In genomic region chr9:89484475-89485404, GRCh38 we compare ENCODE assay signal across 10 cellular contexts. TPM values are rescaled to one million over a fixed set of nuclear protein-coding genes. Genes with fewer than 3 reads are reported as not detected.
DNase-seq lines count a peak whose midpoint lies in the region; ATAC-seq and TF ChIP-seq lines count a peak whose summit lies in the region.
"Had no signal": no experiment of that assay in that cellular context is flagged by ENCODE, and none has a peak within 500 bp of the region (broad histone marks: within the 10 kb centered on the region; RNA-seq: fewer than 3 reads in every experiment).

No MANE protein-coding gene starts in this region.

- H3K9me3 ChIP-seq in MG63 = no peaks in the 10 kb centered on the region
- H3K9me3 ChIP-seq: vagina had no signal

- in situ Hi-C loops in G401 (cut with HindIII; ENCODE audit: low sequenced_read_pairs) = no loop called here

- peak overlapping the region; percentile 88 for H3K27ac Mint-ChIP-seq in T-helper 2 cell treated with Interferon-gamma antibody and Interleukin-4, amounts not matched to agents 5 μg/mL and 100 μg/mL, for 36 hours

- peak overlapping the region; percentile 67 for H3K4me3 ChIP-seq in GM06990 (replicated peaks; ENCODE audit: low read depth, low read length)
- no peak overlapping the region for H3K4me3 ChIP-seq in kidney epithelial cell (ENCODE audit: low read depth, low read length)
- H3K4me3 ChIP-seq in MG63 = no peak overlapping the region

- H3K27me3 Mint-ChIP-seq in T-helper 2 cell treated with Interferon-gamma antibody and Interleukin-4, amounts not matched to agents 5 μg/mL and 100 μg/mL, for 36 hours (ENCODE audit: low read depth) = no peaks in the 10 kb centered on the region

- peak overlapping the region; percentile 89 for H3K4me3 Mint-ChIP-seq in T-helper 2 cell treated with Interferon-gamma antibody and Interleukin-4, amounts not matched to agents 5 μg/mL and 100 μg/mL, for 36 hours

- peaks cover 81% of the 10 kb centered on the region for H3K4me1 Mint-ChIP-seq in T-helper 2 cell treated with Interferon-gamma antibody and Interleukin-4, amounts not matched to agents 5 μg/mL and 100 μg/mL, for 36 hours (ENCODE audit: low read depth)

- H3K36me3 Mint-ChIP-seq in T-helper 2 cell treated with Interferon-gamma antibody and Interleukin-4, amounts not matched to agents 5 μg/mL and 100 μg/mL, for 36 hours (ENCODE audit: low read depth) = peaks cover 71% of the 10 kb centered on the region

- DNase-seq in GM06990 (ENCODE audit: extremely low read depth, insufficient read length) (peak; percentile 60), kidney epithelial cell (ENCODE audit: low read depth) (peak; percentile 66), MG63 (no peak), NCI-H526 (lab: John Stamatoyannopoulos, UW) (no peak), CD1c-positive myeloid dendritic cell (ENCODE audit: extremely low spot score) (no peak), G401 (ENCODE audit: low spot score) (no peak)
- DNase-seq in T-helper 2 cell treated with Interferon-gamma antibody and Interleukin-4, amounts not matched to agents 5 μg/mL and 100 μg/mL, for 36 hours (ENCODE audit: low spot score) = no peak
- DNase-seq: NCI-H1436 treated with DMSO at 0.1 percent for 48 hours had no signal

- H3K36me3 ChIP-seq in GM06990 (ENCODE audit: control insufficient read depth, insufficient read depth, low read length) (no peaks in the 10 kb centered on the region; the same call in none of the 2 replicates), kidney epithelial cell (ENCODE audit: control insufficient read depth, insufficient read depth, low read length) (no peaks in the 10 kb centered on the region), MG63 (no peaks in the 10 kb centered on the region)
- H3K36me3 ChIP-seq: vagina had no signal

- H3K27me3 ChIP-seq in GM06990 (replicated peaks; ENCODE audit: control insufficient read depth, insufficient read depth, low read length) = no peaks in the 10 kb centered on the region
- no peaks in the 10 kb centered on the region for H3K27me3 ChIP-seq in kidney epithelial cell (ENCODE audit: control insufficient read depth, insufficient read depth, low read length)
- no peaks in the 10 kb centered on the region for H3K27me3 ChIP-seq in MG63
- H3K27me3 ChIP-seq: vagina had no signal

- TF ChIP-seq CTCF in GM06990 (IDR thresholded peaks at IDR 0.05; ENCODE audit: insufficient read depth, low read length, poor library complexity, severe bottlenecking) = no peak
- TF ChIP-seq CTCF in kidney epithelial cell (IDR thresholded peaks at IDR 0.05; ENCODE audit: insufficient read depth, low read length, poor library complexity, severe bottlenecking) = no peak

- peaks cover 3% of the 10 kb centered on the region for H3K9me3 Mint-ChIP-seq in T-helper 2 cell treated with Interferon-gamma antibody and Interleukin-4, amounts not matched to agents 5 μg/mL and 100 μg/mL, for 36 hours

- ATAC-seq in GM21515 (IDR thresholded peaks at IDR 0.05; ENCODE audit: unreplicated experiment) = peak; percentile 34

RNA-seq across cellular contexts. Expression of gene SEMA4D, which starts 13.2 kb away (rescaled TPM):
- total RNA-seq in kidney epithelial cell = 27.8 and 30.7 TPM in 2 replicates
- total RNA-seq in MG63 (2014; rRNA removed; shearing (Covaris generic); ENCODE audit: low replicate concordance) = 0.23 and 0.86 TPM in 2 replicates
- total RNA-seq in G401 (2014; rRNA removed; shearing (Covaris generic)) = 2.2 and 2.3 TPM in 2 replicates

Comparison
In these comparisons a context has a peak if more than half of its experiments do, and no peak if none do; other contexts are left out.
1. DNase-seq: peak in GM06990 (single experiment) and kidney epithelial cell (single experiment); none in T-helper 2 cell treated with Interferon-gamma antibody and Interleukin-4, amounts not matched to agents 5 μg/mL and 100 μg/mL, for 36 hours (single experiment), MG63 (single experiment), NCI-H526 (0 of 2), CD1c-positive myeloid dendritic cell (single experiment) and G401 (single experiment).